ENCODE assay signal across 21 cellular contexts in genomic region chr2:27018142-27018541, GRCh38.
"Had no signal": no experiment of that assay in that cellular context is flagged by ENCODE, and none has a peak within 500 bp of the region (broad histone marks: within the 10 kb centered on the region; RNA-seq: fewer than 3 reads in every experiment).

No MANE protein-coding gene starts in this region.

- H3K9me3 ChIP-seq: adrenal gland, ascending aorta, colonic mucosa, esophagus muscularis mucosa, pancreas, spleen, thoracic aorta, vagina had no signal

- H3K27me3 ChIP-seq: adrenal gland, ascending aorta, brain microvascular endothelial cell, colonic mucosa, esophagus muscularis mucosa, pancreas, spleen, vagina had no signal

- H3K27ac ChIP-seq: ascending aorta, brain microvascular endothelial cell, colonic mucosa, esophagus muscularis mucosa, pancreas, spleen, thoracic aorta, vagina had no signal

- H3K9me3 Mint-ChIP-seq: activated CD4-positive, alpha-beta memory T cell treated with anti-CD3 and anti-CD28 coated beads for 36 hours; activated T-helper 1 cell treated with anti-CD3 and anti-CD28 coated beads, Interleukin-12 subunit alpha, Interleukin-12 subunit beta, Interleukin-2, Interleukin-4 antibody, amounts not matched to agents 30 ng/mL and 10 ng/mL and 1 ng/mL, durations not matched to agents 14 hours and 24 hours and 36 hours; nephron progenitor cell; type B pancreatic cell had no signal

- H3K27ac Mint-ChIP-seq: activated CD4-positive, alpha-beta memory T cell treated with anti-CD3 and anti-CD28 coated beads for 36 hours; activated T-helper 1 cell treated with anti-CD3 and anti-CD28 coated beads, Interleukin-12 subunit alpha, Interleukin-12 subunit beta, Interleukin-2, Interleukin-4 antibody, amounts not matched to agents 30 ng/mL and 10 ng/mL and 1 ng/mL, durations not matched to agents 14 hours and 24 hours and 36 hours; nephron progenitor cell; type B pancreatic cell had no signal

- H3K36me3 Mint-ChIP-seq: activated CD4-positive, alpha-beta memory T cell treated with anti-CD3 and anti-CD28 coated beads for 36 hours had no signal

- H3K4me3 Mint-ChIP-seq: activated CD4-positive, alpha-beta memory T cell treated with anti-CD3 and anti-CD28 coated beads for 36 hours; activated T-helper 1 cell treated with anti-CD3 and anti-CD28 coated beads, Interleukin-12 subunit alpha, Interleukin-12 subunit beta, Interleukin-2, Interleukin-4 antibody, amounts not matched to agents 30 ng/mL and 10 ng/mL and 1 ng/mL, durations not matched to agents 14 hours and 24 hours and 36 hours; nephron progenitor cell; type B pancreatic cell had no signal

- DNase-seq: activated CD4-positive, alpha-beta memory T cell treated with anti-CD3 and anti-CD28 coated beads for 36 hours; activated CD4-positive, alpha-beta T cell treated with anti-CD3 and anti-CD28 coated beads for 48 hours; activated gamma-delta T cell; activated naive CD4-positive, alpha-beta T cell treated with anti-CD3 and anti-CD28 coated beads, Interleukin-2, amount 50 U/mL, for 16 hours; activated T-cell treated with anti-CD3 and anti-CD28 coated beads for 4 hours; adrenal gland; brain microvascular endothelial cell; colonic mucosa; kidney; nephron progenitor cell; pancreas; spleen; stimulated activated CD4-positive, alpha-beta T cell treated with anti-CD3 and anti-CD28 coated beads, Interleukin-4, amount 100 ng/mL, for 1 hour; stimulated activated naive CD4-positive, alpha-beta T cell had no signal

- H3K4me1 ChIP-seq: pancreas had no signal

- H3K36me3 ChIP-seq: colonic mucosa, pancreas, vagina had no signal

- H3K4me3 ChIP-seq: adrenal gland, ascending aorta, colonic mucosa, esophagus muscularis mucosa, pancreas, spleen, thoracic aorta, vagina had no signal

- ATAC-seq: pancreas, sciatic nerve had no signal

- H3K27me3 Mint-ChIP-seq: activated CD4-positive, alpha-beta memory T cell treated with anti-CD3 and anti-CD28 coated beads for 36 hours; type B pancreatic cell had no signal
